13 cellular contexts compared by ENCODE assay signal in genomic region chr18:69865656-69866241, GRCh38.
"Had no signal": no experiment of that assay in that cellular context is flagged by ENCODE, and none has a peak within 500 bp of the region (broad histone marks: within the 10 kb centered on the region; RNA-seq: fewer than 3 reads in every experiment).

No MANE protein-coding gene starts in this region.

- H3K4me1 ChIP-seq: ascending aorta, esophagus muscularis mucosa, gastrocnemius medialis, heart right ventricle, psoas muscle had no signal

- DNase-seq: activated CD4-positive, alpha-beta T cell treated with anti-CD3 and anti-CD28 coated beads, Interleukin-2, amount 50 U/mL, for 48 hours; activated CD4-positive, CD25-positive, alpha-beta regulatory T cell treated with anti-CD3 and anti-CD28 coated beads, Interleukin-2, amount 50 U/mL, for 72 hours; activated gamma-delta T cell; activated naive CD8-positive, alpha-beta T cell treated with anti-CD3 and anti-CD28 coated beads, Interleukin-2, amount 10 ng/mL, durations not matched to agents 7 days and 5 days; gastrocnemius medialis; heart right ventricle; nephron progenitor cell; psoas muscle; stimulated activated CD4-positive, alpha-beta T cell treated with anti-CD3 and anti-CD28 coated beads, Interleukin-2, amount 100 ng/mL, for 24 hours; stimulated activated naive CD4-positive, alpha-beta T cell treated with Interleukin-2 at 50 U/mL for 16 hours had no signal

- H3K27ac ChIP-seq: ascending aorta, esophagus muscularis mucosa, gastrocnemius medialis, heart right ventricle, psoas muscle, thoracic aorta had no signal

- H3K27me3 ChIP-seq: ascending aorta, esophagus muscularis mucosa, gastrocnemius medialis, heart right ventricle had no signal

- H3K9me3 ChIP-seq: ascending aorta, esophagus muscularis mucosa, gastrocnemius medialis, heart right ventricle, psoas muscle, thoracic aorta had no signal

- H3K36me3 ChIP-seq: ascending aorta, esophagus muscularis mucosa, gastrocnemius medialis, heart right ventricle, thoracic aorta had no signal

- H3K4me3 ChIP-seq: ascending aorta, esophagus muscularis mucosa, gastrocnemius medialis, heart right ventricle, psoas muscle, thoracic aorta had no signal
